Comparison of ENCODE assay signal across 35 cellular contexts in the genomic region with DNA sequence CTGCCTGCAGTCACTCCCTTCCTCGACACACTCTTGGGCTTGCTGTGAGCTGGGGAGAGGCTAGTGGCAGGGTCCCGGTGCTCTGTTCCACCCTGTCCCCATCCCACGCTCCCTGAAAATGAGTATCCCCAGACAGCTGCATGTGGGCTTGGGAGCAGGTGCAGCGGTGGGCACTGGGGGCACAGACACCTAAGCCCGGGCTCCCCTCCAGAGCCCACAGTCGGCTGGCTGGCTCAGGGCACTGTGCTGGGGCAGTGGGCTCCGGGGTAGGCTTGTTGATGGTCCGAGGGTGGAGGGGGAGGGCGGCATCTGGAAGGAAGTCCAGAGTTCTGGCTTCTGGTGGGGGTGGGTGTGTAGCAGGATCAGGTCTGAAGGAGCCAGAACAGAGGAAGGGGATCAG.
"Had no signal": no experiment of that assay in that cellular context is flagged by ENCODE, and none has a peak within 500 bp of the region (broad histone marks: within the 10 kb centered on the region; RNA-seq: fewer than 3 reads in every experiment).

No MANE protein-coding gene starts in this region.

- H3K4me3 Mint-ChIP-seq: activated CD4-positive, alpha-beta memory T cell treated with anti-CD3 and anti-CD28 coated beads, Interleukin-2, amount 10 ng/mL, durations not matched to agents 7 days and 5 days; activated CD8-positive, alpha-beta memory T cell treated with anti-CD3 and anti-CD28 coated beads, Interleukin-2, amount 10 ng/mL, durations not matched to agents 7 days and 5 days; activated naive CD4-positive, alpha-beta T cell treated with anti-CD3 and anti-CD28 coated beads, Interleukin-2, amount 10 ng/mL, durations not matched to agents 7 days and 5 days; activated naive CD8-positive, alpha-beta T cell; activated naive CD8-positive, alpha-beta T cell treated with anti-CD3 and anti-CD28 coated beads, Interleukin-2, amount 50 U/mL, for 24 hours; central memory CD8-positive, alpha-beta T cell had no signal

- H3K27me3 ChIP-seq: cardiac muscle cell, MG63, Peyer's patch had no signal

- H3K9me3 ChIP-seq: MG63, Peyer's patch had no signal

- ATAC-seq: activated CD8-positive, alpha-beta memory T cell treated with anti-CD3 and anti-CD28 coated beads, Interleukin-2, amount 10 ng/mL, durations not matched to agents 7 days and 5 days; PC-3 had no signal

- H3K27me3 Mint-ChIP-seq: activated CD8-positive, alpha-beta memory T cell treated with anti-CD3 and anti-CD28 coated beads, Interleukin-2, amount 10 ng/mL, durations not matched to agents 7 days and 5 days had no signal

- DNase-seq: activated CD4-positive, alpha-beta memory T cell treated with anti-CD3 and anti-CD28 coated beads, Interleukin-2, amount 10 ng/mL, durations not matched to agents 7 days and 5 days; activated CD4-positive, alpha-beta T cell treated with anti-CD3 and anti-CD28 coated beads for 1 hour; activated CD4-positive, alpha-beta T cell treated with anti-CD3 and anti-CD28 coated beads for 48 hours; activated CD4-positive, CD25-positive, alpha-beta regulatory T cell; activated CD8-positive, alpha-beta memory T cell treated with anti-CD3 and anti-CD28 coated beads for 24 hours; activated CD8-positive, alpha-beta memory T cell treated with anti-CD3 and anti-CD28 coated beads, Interleukin-2, amount 10 ng/mL, durations not matched to agents 7 days and 5 days; activated CD8-positive, alpha-beta memory T cell treated with anti-CD3 and anti-CD28 coated beads, Interleukin-2, amount 50 U/mL, for 48 hours; activated effector memory CD4-positive, alpha-beta T cell treated with Interleukin-2 at 50 U/mL for 16 hours; activated naive CD4-positive, alpha-beta T cell treated with anti-CD3 and anti-CD28 coated beads, Interleukin-2, amount 10 ng/mL, durations not matched to agents 7 days and 5 days; activated naive CD8-positive, alpha-beta T cell treated with anti-CD3 and anti-CD28 coated beads, Interleukin-2, amount 50 U/mL, for 24 hours; activated T-cell treated with anti-CD3 and anti-CD28 coated beads, Interleukin-2, amount 50 U/mL, for 48 hours; brain microvascular endothelial cell; Kasumi-1; KG1; MG63; NCI-H1048; NCI-H1105 treated with DMSO at 0.1 percent for 48 hours; NCI-H1436; NCI-H1694; NCI-H1930; NCI-H2081 treated with DMSO at 0.1 percent for 48 hours; NCI-H345; NCI-H524 treated with DMSO at 0.1 percent for 48 hours; NK-92 treated with Interleukin-12 subunit alpha and Interleukin-12 subunit beta, amount 100 ng/mL, for 24 hours; PC-3; Peyer's patch; RPMI8226; SW 1271; T-helper 1 cell; T-helper 2 cell; T-helper 9 cell had no signal

- H3K36me3 Mint-ChIP-seq: activated CD8-positive, alpha-beta memory T cell treated with anti-CD3 and anti-CD28 coated beads, Interleukin-2, amount 10 ng/mL, durations not matched to agents 7 days and 5 days; activated naive CD4-positive, alpha-beta T cell treated with anti-CD3 and anti-CD28 coated beads, Interleukin-2, amount 10 ng/mL, durations not matched to agents 7 days and 5 days; activated naive CD8-positive, alpha-beta T cell had no signal

- H3K27ac ChIP-seq: brain microvascular endothelial cell, cardiac muscle cell, Peyer's patch, VCaP had no signal

- H3K36me3 ChIP-seq: brain microvascular endothelial cell, cardiac muscle cell, MG63, Peyer's patch had no signal

- H3K4me1 ChIP-seq: Peyer's patch had no signal

- H3K9me3 Mint-ChIP-seq: activated CD4-positive, alpha-beta memory T cell treated with anti-CD3 and anti-CD28 coated beads, Interleukin-2, amount 10 ng/mL, durations not matched to agents 7 days and 5 days; activated naive CD4-positive, alpha-beta T cell treated with anti-CD3 and anti-CD28 coated beads, Interleukin-2, amount 10 ng/mL, durations not matched to agents 7 days and 5 days; activated naive CD8-positive, alpha-beta T cell treated with anti-CD3 and anti-CD28 coated beads, Interleukin-2, amount 50 U/mL, for 24 hours; central memory CD8-positive, alpha-beta T cell had no signal

- H3K27ac Mint-ChIP-seq: activated CD4-positive, alpha-beta memory T cell treated with anti-CD3 and anti-CD28 coated beads, Interleukin-2, amount 10 ng/mL, durations not matched to agents 7 days and 5 days; activated CD8-positive, alpha-beta memory T cell treated with anti-CD3 and anti-CD28 coated beads, Interleukin-2, amount 10 ng/mL, durations not matched to agents 7 days and 5 days; activated naive CD4-positive, alpha-beta T cell treated with anti-CD3 and anti-CD28 coated beads, Interleukin-2, amount 10 ng/mL, durations not matched to agents 7 days and 5 days; activated naive CD8-positive, alpha-beta T cell; activated naive CD8-positive, alpha-beta T cell treated with anti-CD3 and anti-CD28 coated beads, Interleukin-2, amount 50 U/mL, for 24 hours had no signal

- H3K4me1 Mint-ChIP-seq: activated CD4-positive, alpha-beta memory T cell treated with anti-CD3 and anti-CD28 coated beads, Interleukin-2, amount 10 ng/mL, durations not matched to agents 7 days and 5 days; activated CD8-positive, alpha-beta memory T cell treated with anti-CD3 and anti-CD28 coated beads, Interleukin-2, amount 10 ng/mL, durations not matched to agents 7 days and 5 days; activated naive CD4-positive, alpha-beta T cell treated with anti-CD3 and anti-CD28 coated beads, Interleukin-2, amount 10 ng/mL, durations not matched to agents 7 days and 5 days; activated naive CD8-positive, alpha-beta T cell treated with anti-CD3 and anti-CD28 coated beads, Interleukin-2, amount 50 U/mL, for 24 hours; central memory CD8-positive, alpha-beta T cell had no signal

- H3K4me3 ChIP-seq: cardiac muscle cell, MG63, Peyer's patch had no signal
